In the genomic region with DNA sequence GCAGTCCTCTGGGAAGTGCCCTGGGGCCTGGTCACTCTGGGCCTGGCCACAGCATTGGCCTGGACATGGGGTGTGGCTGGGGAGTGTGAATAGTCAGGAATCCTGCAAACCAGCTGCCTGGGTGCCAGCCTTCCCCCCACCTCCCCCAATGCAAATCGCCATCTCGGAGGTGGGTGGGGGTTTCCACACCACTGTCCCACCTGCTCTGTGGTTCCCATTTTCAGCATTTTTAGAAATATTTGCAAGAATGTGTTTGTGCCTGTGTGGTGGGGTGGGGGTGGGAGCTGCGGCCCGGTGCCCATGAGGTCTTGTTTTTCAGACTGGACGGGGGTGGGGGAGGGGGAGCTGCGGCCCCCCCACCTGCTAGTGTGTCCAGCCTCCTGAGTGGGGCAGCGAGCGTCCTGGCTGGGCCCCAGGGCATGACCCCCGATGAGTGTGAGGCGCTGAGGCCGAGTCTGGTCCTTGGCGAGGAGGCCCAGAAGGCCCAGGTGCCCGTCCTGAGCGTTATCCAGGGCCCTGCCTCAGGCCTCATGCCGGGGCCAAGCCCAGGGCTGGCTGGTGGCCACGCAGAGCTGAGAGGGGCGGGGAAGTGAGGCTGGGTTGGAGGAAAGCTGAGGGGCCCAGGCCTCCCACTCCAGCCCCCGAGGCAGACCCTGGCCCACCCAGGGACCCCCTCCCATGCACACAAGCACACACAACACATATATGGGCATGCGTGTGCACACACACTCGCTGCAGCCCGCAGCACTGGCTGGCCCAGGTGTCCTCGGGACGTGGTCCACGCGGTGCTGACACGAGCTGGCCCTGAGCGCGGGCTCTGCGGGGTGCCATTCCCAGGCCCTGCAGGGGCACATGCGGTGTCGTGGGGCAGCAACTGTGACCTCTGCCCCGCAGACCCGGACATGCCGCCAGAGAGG, we compare ENCODE assay signal across 8 cellular contexts. TPM values are rescaled to one million over a fixed set of nuclear protein-coding genes. Genes with fewer than 3 reads are reported as not detected.
DNase-seq lines count a peak whose midpoint lies in the region; ATAC-seq, FAIRE-seq and TF ChIP-seq lines count a peak whose summit lies in the region.
"Not testable (repeated sequence)": the region's sequence is repeated elsewhere in the genome, so short reads cannot be mapped to it uniquely, and the experiment has no call there.

No MANE protein-coding gene starts in this region.

- peak; percentile 46 for ATAC-seq in GM19025 (IDR thresholded peaks at IDR 0.05; ENCODE audit: low read depth, unreplicated experiment)
- ATAC-seq in GM21423 (IDR thresholded peaks at IDR 0.05; ENCODE audit: unreplicated experiment), result peak; percentile 48
- peak; percentile 49 for ATAC-seq in HG02642 (IDR thresholded peaks at IDR 0.05; ENCODE audit: poor library complexity, unreplicated experiment)
- ATAC-seq in HG03095 (IDR thresholded peaks at IDR 0.05; ENCODE audit: unreplicated experiment), result peak; percentile 34
- ATAC-seq in HG03521 (IDR thresholded peaks at IDR 0.05; ENCODE audit: unreplicated experiment), result peak; percentile 37
- ATAC-seq in naive B cell (ENCODE audit: low read depth in 2 of 2), result peak; percentile 83 to 86

- H3K4me2 ChIP-seq in SU-DHL-6 (ENCODE audit: low read depth, low read length, poor library complexity, severe bottlenecking), result not testable (repeated sequence)

- DNase-seq in GM12892 (ENCODE audit: insufficient read length), result not testable (repeated sequence)
- DNase-seq in naive B cell, result peak; percentile 59

- H3K4me3 Mint-ChIP-seq in naive B cell, result peak overlapping the region in 3 of 8 donors; percentile 42 to 52 (median 50)

- TF ChIP-seq CTCF in SU-DHL-6 (IDR thresholded peaks at IDR 0.05; ENCODE audit: insufficient read depth, low read length, poor library complexity, severe bottlenecking), result not testable (repeated sequence)

- peak overlapping the region; percentile 54; the same call in 1 of the 2 replicates for H3K9ac ChIP-seq in SU-DHL-6 (ENCODE audit: low read length)

- H3F3A ChIP-seq in SU-DHL-6 (ENCODE audit: insufficient read depth), result peaks cover 40% of the 10 kb centered on the region

- H3K9me2 ChIP-seq in SU-DHL-6 (replicated peaks; ENCODE audit: insufficient read depth, low read length), result not testable (repeated sequence)

- H3K79me2 ChIP-seq in SU-DHL-6 (ENCODE audit: insufficient read depth, low read length), result peaks cover 19% of the 10 kb centered on the region; the same call in 1 of the 2 replicates

- peaks cover 64 to 69% (median 68%) of the 10 kb centered on the region in 3 donors for H3K4me1 Mint-ChIP-seq in naive B cell

- FAIRE-seq in GM12892 (lab: Jason Lieb, UNC), result peak; percentile 99

- not testable (repeated sequence) for H2AFZ ChIP-seq in SU-DHL-6 (ENCODE audit: low read depth, low read length, severe bottlenecking)

- H3K27ac Mint-ChIP-seq in naive B cell, result peak overlapping the region in 4 of 6 donors; percentile 90 to 97 (median 94)

- H4K20me1 ChIP-seq in SU-DHL-6 (ENCODE audit: low read depth, low read length), result not testable (repeated sequence)

- not testable (repeated sequence) for H3K27me3 Mint-ChIP-seq in naive B cell

- H3K27me3 ChIP-seq in SU-DHL-6 (ENCODE audit: low read length), result not testable (repeated sequence)

- H3K9me3 ChIP-seq in SU-DHL-6 (ENCODE audit: insufficient read depth, low read length), result not testable (repeated sequence)

- not testable (repeated sequence) for H3K4me3 ChIP-seq in SU-DHL-6 (ENCODE audit: insufficient read depth, low read length, poor library complexity, severe bottlenecking)

- H3K36me3 ChIP-seq in SU-DHL-6 (ENCODE audit: low read length), result not testable (repeated sequence)

- peaks cover 0 to 24% of the 10 kb centered on the region in 2 donors for H3K36me3 Mint-ChIP-seq in naive B cell

- H3K9me3 Mint-ChIP-seq in naive B cell, result peaks cover 0 to 33% (median 0%) of the 10 kb centered on the region in 7 donors

- peak overlapping the region; percentile 97 for H3K27ac ChIP-seq in SU-DHL-6 (ENCODE audit: low read depth, low read length)

- not testable (repeated sequence) for TF ChIP-seq POLR2A in GM12892 (IDR thresholded peaks at IDR 0.05; ENCODE audit: low read depth, low read length)

RNA-seq across cellular contexts. Expression of gene TMEM121, which starts 40.1 kb away (rescaled TPM):
- not detected for polyA plus RNA-seq in GM12892 (2012; ENCODE audit: missing spikeins)
- 1 to 10 TPM; 1.4 to 3.3 (median 1.9) TPM for polyA plus RNA-seq in naive B cell (ENCODE audit: low read depth in 6 of 6)

Comparison
In these comparisons a context has a peak if more than half of its experiments do, and no peak if none do; other contexts are left out.
1. ATAC-seq: peak in every context shown above with its lines; median percentile 84 in naive B cell; 49 in HG02642; 48 in GM21423; 46 in GM19025; 37 in HG03521; 34 in HG03095.